ENCODE assay signal across 35 cellular contexts in the genomic region with DNA sequence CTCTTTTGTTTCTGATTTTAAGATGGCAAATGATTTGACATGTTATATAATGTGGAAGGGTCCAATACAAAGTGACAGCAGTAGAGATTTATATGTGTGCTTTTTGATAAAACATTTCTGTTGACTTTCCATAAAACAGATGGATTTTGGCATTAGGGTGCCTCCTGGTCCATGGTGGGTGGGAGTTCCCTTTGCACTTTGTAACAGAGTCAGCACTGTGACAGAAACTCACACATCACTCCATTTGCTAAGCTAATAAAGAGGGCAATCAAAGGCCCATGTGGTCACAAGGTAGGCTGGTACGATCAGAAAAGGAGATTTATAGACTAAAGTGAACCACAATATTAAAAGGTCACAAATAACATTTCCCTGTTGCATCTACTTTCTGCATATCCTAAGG.
DNase-seq lines count a peak whose midpoint lies in the region; ATAC-seq, FAIRE-seq and TF ChIP-seq lines count a peak whose summit lies in the region.
"Had no signal": no experiment of that assay in that cellular context is flagged by ENCODE, and none has a peak within 500 bp of the region (broad histone marks: within the 10 kb centered on the region; RNA-seq: fewer than 3 reads in every experiment).

No MANE protein-coding gene starts in this region.

- H3K27me3 ChIP-seq in small intestine (ENCODE audit: control insufficient read depth in 2 of 2, insufficient read depth in 2 of 2, low read length in 2 of 2) (no peaks in the 10 kb centered on the region), GM23248 (replicated peaks; ENCODE audit: insufficient read depth) (no peaks in the 10 kb centered on the region)
- H3K27me3 ChIP-seq: BE2C; BLaER1; BLaER1 treated with 17β-estradiol and CSF1 and Interleukin-3, amounts not matched to agents 10 nM and 100 nM had no signal

- H3K9ac ChIP-seq in GM23248 = no peak overlapping the region
- H3K9ac ChIP-seq: BLaER1; BLaER1 treated with 17β-estradiol and CSF1 and Interleukin-3, amounts not matched to agents 10 nM and 100 nM had no signal

- DNase-seq in NCI-H69 (lab: John Stamatoyannopoulos, UW) (peak; percentile 25), left colon (no peak), mucosa of descending colon (no peak), small intestine (peak; percentile 21), HEK293T (ENCODE audit: extremely low spot score) (no peak), GM23248 (no peak)
- DNase-seq: 8988T; ACHN; AML-193; BE2C; C1 segment of cervical spinal cord; Caco-2; Calu3; CD4-positive, alpha-beta memory T cell; CD4-positive, alpha-beta T cell; CD4-positive, CD25-positive, alpha-beta regulatory T cell; CD8-positive, alpha-beta memory T cell; CD8-positive, alpha-beta T cell; COR-L47; DMS 273 treated with DMSO at 0.1 percent for 48 hours; DMS153; DMS53; DMS79; DMS79 treated with DMSO at 0.1 percent for 48 hours; DND-41; EL had no signal

- H3K4me2 ChIP-seq in GM23248 (ENCODE audit: unreplicated experiment) = no peak overlapping the region
- H3K4me2 ChIP-seq: A549; BLaER1; BLaER1 treated with 17β-estradiol and CSF1 and Interleukin-3, amounts not matched to agents 10 nM and 100 nM had no signal

- H3K4me3 ChIP-seq in mucosa of descending colon (no peak overlapping the region), small intestine (ENCODE audit: low read depth in 1 of 2, low read length in 2 of 2) (no peak overlapping the region), GM23248 (no peak overlapping the region)
- H3K4me3 ChIP-seq: A549; BLaER1; BLaER1 treated with 17β-estradiol and CSF1 and Interleukin-3, amounts not matched to agents 10 nM and 100 nM had no signal

- H3K4me1 ChIP-seq in mucosa of descending colon (ENCODE audit: low read depth) = peaks cover 17% of the 10 kb centered on the region
- peaks cover 6 to 9% of the 10 kb centered on the region in 2 donors for H3K4me1 ChIP-seq in small intestine (ENCODE audit: control insufficient read depth in 2 of 2, insufficient read depth in 1 of 2, low read depth in 1 of 2, low read length in 1 of 2)
- no peaks in the 10 kb centered on the region; the same call in 1 of the 2 replicates for H3K4me1 ChIP-seq in GM23248 (ENCODE audit: insufficient read depth)
- H3K4me1 ChIP-seq: A549; BE2C; BLaER1; BLaER1 treated with 17β-estradiol and CSF1 and Interleukin-3, amounts not matched to agents 10 nM and 100 nM; Caco-2 had no signal

- no peak overlapping the region for H3K27ac ChIP-seq in small intestine (ENCODE audit: low read depth in 1 of 2, low read length in 1 of 2)
- H3K27ac ChIP-seq in GM23248 = no peak overlapping the region
- H3K27ac ChIP-seq: 22Rv1; A549; BLaER1; BLaER1 treated with 17β-estradiol and CSF1 and Interleukin-3, amounts not matched to agents 10 nM and 100 nM; C4-2B had no signal

- POLR2A ChIA-PET in HEK293T (lab: Yijun Ruan, JAX) = no interaction called here

- H3K36me3 ChIP-seq in mucosa of descending colon (ENCODE audit: low read depth) = no peaks in the 10 kb centered on the region
- H3K36me3 ChIP-seq in small intestine (ENCODE audit: control insufficient read depth in 2 of 2, insufficient read depth in 2 of 2, low read length in 2 of 2) = no peaks in the 10 kb centered on the region
- H3K36me3 ChIP-seq in GM23248 (ENCODE audit: low read depth) = no peaks in the 10 kb centered on the region
- H3K36me3 ChIP-seq: BE2C; BLaER1; BLaER1 treated with 17β-estradiol and CSF1 and Interleukin-3, amounts not matched to agents 10 nM and 100 nM had no signal

- in situ Hi-C loops in GM23248 (cut with MboI) = no loop called here

- H3K79me2 ChIP-seq in GM23248 (ENCODE audit: insufficient read depth) = no peaks in the 10 kb centered on the region

- no peaks in the 10 kb centered on the region for H3K9me2 ChIP-seq in GM23248 (ENCODE audit: insufficient read depth)

- no peaks in the 10 kb centered on the region for H4K20me1 ChIP-seq in GM23248 (ENCODE audit: insufficient read depth)
- H4K20me1 ChIP-seq: BLaER1; BLaER1 treated with 17β-estradiol and CSF1 and Interleukin-3, amounts not matched to agents 10 nM and 100 nM had no signal

- H2AFZ ChIP-seq in GM23248 = no peak overlapping the region

- H3K9me3 ChIP-seq in mucosa of descending colon = no peaks in the 10 kb centered on the region
- H3K9me3 ChIP-seq in small intestine (ENCODE audit: control insufficient read depth, low read depth) = no peaks in the 10 kb centered on the region
- H3K9me3 ChIP-seq in GM23248 (ENCODE audit: low read depth) = no peaks in the 10 kb centered on the region
- H3K9me3 ChIP-seq: A549; BE2C; BLaER1; BLaER1 treated with 17β-estradiol and CSF1 and Interleukin-3, amounts not matched to agents 10 nM and 100 nM; Caco-2 had no signal

- no peak for FAIRE-seq in small intestine (lab: Jason Lieb, UNC)
- FAIRE-seq: A204.1, A549, D721Med had no signal

- H3F3A ChIP-seq in GM23248 (ENCODE audit: insufficient read depth) = no peaks in the 10 kb centered on the region

- intact Hi-C loops in left colon (cut with DNase I, micrococcal nuclease) (no loop called here), mucosa of descending colon (cut with DNase I, micrococcal nuclease) (no loop called here)

- CTCF ChIA-PET in HEK293T (lab: Yijun Ruan, JAX) = no interaction called here

- ATAC-seq in left colon = peak; percentile 66
- ATAC-seq in mucosa of descending colon = peak; percentile 65
- ATAC-seq in HG03469 (IDR thresholded peaks at IDR 0.05; ENCODE audit: unreplicated experiment) = no peak
- no peak for ATAC-seq in GM21381 (IDR thresholded peaks at IDR 0.05; ENCODE audit: unreplicated experiment)
- ATAC-seq: A549; CD8-positive, alpha-beta T cell had no signal

- 41 to 63% (median 47%) methylated on average over 1 of the region's 1 CpG for WGBS in small intestine, 3 donors
- 92 to 100% methylated on average over 1 of the region's 1 CpG for WGBS in GM23248 (ENCODE audit: low coverage in 1 of 2, low lambda C conversion rate in 2 of 2, missing lambda C conversion rate in 2 of 2), 2 experiments

- TF ChIP-seq CTCF in mucosa of descending colon (IDR thresholded peaks at IDR 0.05) = no peak

TF ChIP-seq in HEK293T, 16 proteins besides CTCF, POLR2A, EP300 and RAD21:
- TF ChIP-seq ARNT (IDR thresholded peaks at IDR 0.05) (no peak), CTBP1 (IDR thresholded peaks at IDR 0.05; ENCODE audit: borderline replicate concordance) (no peak), FOXM1 (IDR thresholded peaks at IDR 0.05; ENCODE audit: borderline replicate concordance) (no peak)
- TF ChIP-seq, protein P1, sequence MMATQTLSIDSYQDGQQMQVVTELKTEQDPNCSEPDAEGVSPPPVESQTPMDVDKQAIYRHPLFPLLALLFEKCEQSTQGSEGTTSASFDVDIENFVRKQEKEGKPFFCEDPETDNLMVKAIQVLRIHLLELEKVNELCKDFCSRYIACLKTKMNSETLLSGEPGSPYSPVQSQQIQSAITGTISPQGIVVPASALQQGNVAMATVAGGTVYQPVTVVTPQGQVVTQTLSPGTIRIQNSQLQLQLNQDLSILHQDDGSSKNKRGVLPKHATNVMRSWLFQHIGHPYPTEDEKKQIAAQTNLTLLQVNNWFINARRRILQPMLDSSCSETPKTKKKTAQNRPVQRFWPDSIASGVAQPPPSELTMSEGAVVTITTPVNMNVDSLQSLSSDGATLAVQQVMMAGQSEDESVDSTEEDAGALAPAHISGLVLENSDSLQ (IDR thresholded peaks at IDR 0.05) = no peak

Comparison
In these comparisons a context has a peak if more than half of its experiments do, and no peak if none do; other contexts are left out.
1. DNase-seq: peak in NCI-H69 (single experiment) and small intestine (single experiment); none in left colon (0 of 2), mucosa of descending colon (0 of 3), HEK293T (single experiment) and GM23248 (single experiment).
2. ATAC-seq: peak in left colon (single experiment) and mucosa of descending colon (single experiment); none in HG03469 (single experiment) and GM21381 (single experiment).